8 cellular contexts compared by ENCODE assay signal in genomic region chr19:51368366-51369282, GRCh38. TPM values are rescaled to one million over a fixed set of nuclear protein-coding genes. Genes with fewer than 3 reads are reported as not detected.
DNase-seq lines count a peak whose midpoint lies in the region; ATAC-seq, FAIRE-seq and TF ChIP-seq lines count a peak whose summit lies in the region.

CLDND2 (minus strand) TSS chr19:51369003; CDS start chr19:51368577, 426 bp downstream.

- H2AFZ ChIP-seq in neural progenitor cell (replicated peaks) = peak within 1 kb of the TSS; percentile 68

- H3K4me2 ChIP-seq in neural progenitor cell = peak within 1 kb of the TSS; percentile 84

- H3K27me3 ChIP-seq in neural progenitor cell = no peaks in the 10 kb centered on the region

- H3K4me1 ChIP-seq in neural progenitor cell = peaks cover 7% of the 10 kb centered on the region

- H3K79me2 ChIP-seq in neural progenitor cell (ENCODE audit: low read depth) = no peaks in the 10 kb centered on the region

- H3K4me1 Mint-ChIP-seq in endothelial cell (ENCODE audit: unreplicated experiment) (peaks cover 22% of the 10 kb centered on the region), neural progenitor cell (peaks cover 20% of the 10 kb centered on the region)

- H3K9me3 ChIP-seq in neural progenitor cell (ENCODE audit: low read depth) = no peaks in the 10 kb centered on the region

- TF ChIP-seq CTCF in endothelial cell (IDR thresholded peaks at IDR 0.05; ENCODE audit: unreplicated experiment) = no peak
- no peak for TF ChIP-seq CTCF in neural progenitor cell (IDR thresholded peaks at IDR 0.05)

- DNase-seq in SW480 (ENCODE audit: low spot score) = peak; percentile 25
- no peak for DNase-seq in endothelial cell (ENCODE audit: low spot score)
- no peak for DNase-seq in neural progenitor cell (ENCODE audit: low spot score)
- no peak for DNase-seq in H54 (ENCODE audit: insufficient read length, low spot score)
- DNase-seq in stimulated activated naive CD4-positive, alpha-beta T cell treated with Interleukin-2 at 50 U/mL for 16 hours (lab: John Stamatoyannopoulos, UW) = no peak

- H3K9me3 Mint-ChIP-seq in endothelial cell (ENCODE audit: unreplicated experiment) = no peaks in the 10 kb centered on the region
- no peaks in the 10 kb centered on the region for H3K9me3 Mint-ChIP-seq in neural progenitor cell

- peak within 1 kb of the TSS; percentile 29 for H3K9ac ChIP-seq in neural progenitor cell

- peak; percentile 0 for ATAC-seq in GM19035 (IDR thresholded peaks at IDR 0.05; ENCODE audit: unreplicated experiment)
- no peak for ATAC-seq in GM19463 (IDR thresholded peaks at IDR 0.05; ENCODE audit: unreplicated experiment)
- ATAC-seq in GM21515 (IDR thresholded peaks at IDR 0.05; ENCODE audit: unreplicated experiment) = no peak

- FAIRE-seq in H54 (lab: Jason Lieb, UNC) = no peak

- peak within 1 kb of the TSS; percentile 80 for H3K4me3 ChIP-seq in neural progenitor cell

- peak within 1 kb of the TSS; percentile 96 for H3K4me3 Mint-ChIP-seq in endothelial cell (ENCODE audit: unreplicated experiment)
- H3K4me3 Mint-ChIP-seq in neural progenitor cell = peak within 1 kb of the TSS; percentile 99

- H3F3A ChIP-seq in neural progenitor cell (ENCODE audit: low read depth) = peaks cover 14% of the 10 kb centered on the region

- no peak for TF ChIP-seq POLR2A in H54 (IDR thresholded peaks at IDR 0.05; ENCODE audit: low read depth, low read length)

- H3K27me3 Mint-ChIP-seq in endothelial cell (ENCODE audit: unreplicated experiment) = peaks cover 15% of the 10 kb centered on the region
- peaks cover 13% of the 10 kb centered on the region for H3K27me3 Mint-ChIP-seq in neural progenitor cell (ENCODE audit: insufficient read depth, low read depth)

- peak within 1 kb of the TSS; percentile 76 for H3K27ac ChIP-seq in neural progenitor cell

- H3K36me3 ChIP-seq in neural progenitor cell = no peaks in the 10 kb centered on the region

- no peaks in the 10 kb centered on the region for H4K20me1 ChIP-seq in neural progenitor cell (ENCODE audit: low read depth)

- H3K36me3 Mint-ChIP-seq in endothelial cell (ENCODE audit: low read depth, unreplicated experiment) (peaks cover 10% of the 10 kb centered on the region), neural progenitor cell (no peaks in the 10 kb centered on the region)

- H3K27ac Mint-ChIP-seq in endothelial cell (ENCODE audit: unreplicated experiment) (no peak within 1 kb of the TSS), neural progenitor cell (peak within 1 kb of the TSS; percentile 60)

RNA-seq across cellular contexts. Expression of gene CLDND2, which starts in this region (rescaled TPM):
- total RNA-seq in endothelial cell (ENCODE audit: unreplicated experiment) = not detected
- not detected in 2 replicates for total RNA-seq in neural progenitor cell (ENCODE audit: low replicate concordance)
